Comparison of ENCODE assay signal across 8 cellular contexts in the genomic region with DNA sequence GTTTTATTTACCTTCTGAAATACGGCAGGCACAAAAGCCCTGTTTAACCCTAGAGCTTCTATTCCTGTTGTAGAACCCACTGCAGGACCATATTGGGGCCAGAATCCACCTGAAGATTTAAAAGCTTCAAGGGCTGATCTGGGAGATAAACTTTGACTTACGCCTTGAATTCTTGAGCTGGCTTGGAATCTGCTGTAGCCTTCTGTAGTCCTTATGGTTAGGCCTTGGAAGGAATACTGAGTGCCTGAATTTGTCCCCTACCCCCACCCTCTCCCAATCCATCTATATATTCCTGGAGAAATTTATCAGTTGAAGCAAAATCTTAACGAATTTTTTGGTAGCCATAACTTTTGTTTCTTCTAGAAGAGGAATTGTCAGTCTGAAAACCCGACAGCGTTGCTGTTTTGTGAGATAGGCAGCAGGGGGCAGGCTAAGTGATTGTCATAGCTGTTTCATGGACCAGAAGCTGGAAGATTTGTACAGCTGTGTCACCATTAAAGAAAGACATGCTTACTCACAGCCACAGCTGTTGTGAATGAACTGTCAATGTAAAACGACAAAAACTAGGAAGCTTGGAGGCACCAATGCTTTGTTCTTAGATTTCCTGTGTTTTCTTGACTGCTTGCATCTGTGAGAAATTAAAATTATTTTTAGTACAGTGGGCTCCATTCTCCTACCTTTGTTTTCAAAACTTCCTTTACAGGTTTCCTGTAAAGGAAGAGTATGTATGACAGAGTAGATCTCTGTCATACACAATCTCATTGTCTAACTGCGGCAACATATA. TPM values are rescaled to one million over a fixed set of nuclear protein-coding genes. Genes with fewer than 3 reads are reported as not detected.
DNase-seq lines count a peak whose midpoint lies in the region; ATAC-seq and TF ChIP-seq lines count a peak whose summit lies in the region.

No MANE protein-coding gene starts in this region.

- no peak overlapping the region for H3K4me2 ChIP-seq in mesenchymal stem cell (ENCODE audit: low read length, poor library complexity, severe bottlenecking)

- H2BK12ac ChIP-seq in mesenchymal stem cell (ENCODE audit: low read length in 2 of 2): no peak overlapping the region

- TF ChIP-seq CTCF in WTC11 (IDR thresholded peaks at IDR 0.05) (0 out of 2 replicates have a peak, but pooled peaks have one; percentile 19), stomach (IDR thresholded peaks at IDR 0.05) (peak in 5 of 7 experiments; percentile 28 to 60 (median 51))

- no peak for TF ChIP-seq EP300 in stomach (IDR thresholded peaks at IDR 0.05)

- H2BK120ac ChIP-seq in mesenchymal stem cell (ENCODE audit: low read depth, low read length): no peak overlapping the region

- POLR2A ChIA-PET in WTC11 (lab: Charles Lee): no interaction called here

- no peak overlapping the region for H3K4ac ChIP-seq in mesenchymal stem cell (ENCODE audit: low read depth in 1 of 2, low read length in 2 of 2)

- no peak overlapping the region for H4K91ac ChIP-seq in mesenchymal stem cell (ENCODE audit: low read length)

- no peak overlapping the region for H3K23ac ChIP-seq in mesenchymal stem cell (ENCODE audit: low read length in 2 of 2)

- no peaks in the 10 kb centered on the region for H3K4me1 Mint-ChIP-seq in WTC11

- intact Hi-C loops in stomach (cut with DNase I; ENCODE audit: low total_unique reads): loop anchor here (10.0 kb wide), 1 partner anchor 65 kb away; no protein-coding TSS in a partner anchor

- H4K8ac ChIP-seq in mesenchymal stem cell (ENCODE audit: low read length): no peak overlapping the region

- H3K4me3 ChIP-seq in mesenchymal stem cell (ENCODE audit: insufficient read depth in 1 of 2, low read depth in 1 of 2, low read length in 2 of 2): no peak overlapping the region
- no peak overlapping the region for H3K4me3 ChIP-seq in stomach

- H3K4me3 Mint-ChIP-seq in WTC11: no peak overlapping the region

- H2BK15ac ChIP-seq in mesenchymal stem cell (ENCODE audit: low read depth, poor library complexity, severe bottlenecking): no peak overlapping the region

- H3K36me3 ChIP-seq in mesenchymal stem cell (ENCODE audit: control insufficient read depth in 1 of 2, insufficient read depth in 2 of 2, low read depth in 1 of 2, low read length in 2 of 2) (peaks cover 3 to 92% of the 10 kb centered on the region in 2 experiments), stomach (peaks cover 29 to 87% (median 85%) of the 10 kb centered on the region in 4 donors)

- H3K14ac ChIP-seq in mesenchymal stem cell (ENCODE audit: low read length in 2 of 2): no peak overlapping the region

- H2AFZ ChIP-seq in mesenchymal stem cell (ENCODE audit: low read depth, low read length): no peak overlapping the region

- peak overlapping the region; percentile 40 for H3K9ac ChIP-seq in mesenchymal stem cell (ENCODE audit: low read length)

- CTCF ChIA-PET in WTC11 (lab: Charles Lee): interaction anchor here (0.5 to 2.8 kb wide), 20 partner anchors 9 to 601 kb away, joined by 3 to 25 read pairs (median 4); partner anchors contain the start of genes GFM1, LXN, MFSD1 and MLF1

- H3K27ac ChIP-seq in mesenchymal stem cell (ENCODE audit: low read length, poor library complexity, severe bottlenecking): no peak overlapping the region
- peak overlapping the region in 1 of 5 donors; percentile 31 for H3K27ac ChIP-seq in stomach

- H3K36me3 Mint-ChIP-seq in WTC11: peaks cover 26% of the 10 kb centered on the region

- H2BK5ac ChIP-seq in mesenchymal stem cell (ENCODE audit: low read depth, low read length, poor library complexity, severe bottlenecking): no peak overlapping the region

- H3K18ac ChIP-seq in mesenchymal stem cell (ENCODE audit: low read depth in 1 of 2, low read length in 2 of 2): no peak overlapping the region

- H3K9me3 ChIP-seq in mesenchymal stem cell (ENCODE audit: control insufficient read depth, low read length) (no peaks in the 10 kb centered on the region), stomach (no peaks in the 10 kb centered on the region)

- peaks cover 10% of the 10 kb centered on the region for H3K79me1 ChIP-seq in mesenchymal stem cell (replicated peaks; ENCODE audit: low read length, poor library complexity, severe bottlenecking)

- ATAC-seq in GM18498 (IDR thresholded peaks at IDR 0.05; ENCODE audit: unreplicated experiment): peak; percentile 84
- peak; percentile 88 for ATAC-seq in HG02852 (IDR thresholded peaks at IDR 0.05; ENCODE audit: unreplicated experiment)
- peak; percentile 68 for ATAC-seq in WTC11

- no peaks in the 10 kb centered on the region for H3K9me3 Mint-ChIP-seq in WTC11

- H2AK5ac ChIP-seq in mesenchymal stem cell (ENCODE audit: low read length, severe bottlenecking): no peak overlapping the region

- H3K4me1 ChIP-seq in mesenchymal stem cell (ENCODE audit: control insufficient read depth, insufficient read depth, low read depth, low read length) (no peaks in the 10 kb centered on the region), stomach (peaks cover 0 to 10% (median 4%) of the 10 kb centered on the region in 4 donors)

- no peaks in the 10 kb centered on the region for H3K27me3 Mint-ChIP-seq in WTC11 (ENCODE audit: low read depth)

- no peak for TF ChIP-seq POLR2A in stomach (IDR thresholded peaks at IDR 0.05)

- 61% methylated on average over 5 of the region's 7 CpGs for WGBS in mesenchymal stem cell
- 42 to 53% (median 44%) methylated on average over 7 of the region's 7 CpGs for WGBS in stomach, 5 donors

- DNase-seq in AG08396 (ENCODE audit: low spot score): peak; percentile 75
- DNase-seq in NCI-H146 treated with DMSO at 0.1 percent for 48 hours (lab: John Stamatoyannopoulos, UW; ENCODE audit: unreplicated experiment): peak; percentile 61
- peak; percentile 49 for DNase-seq in WTC11 (ENCODE audit: low spot score)
- peak; percentile 8 for DNase-seq in effector CD8-positive, alpha-beta T cell (lab: John Stamatoyannopoulos, UW)
- DNase-seq in mesenchymal stem cell: peak; percentile 81
- peak; percentile 43 for DNase-seq in stomach

- no peak overlapping the region for H3K27ac Mint-ChIP-seq in WTC11

- no peaks in the 10 kb centered on the region for H3K27me3 ChIP-seq in mesenchymal stem cell (ENCODE audit: control insufficient read depth in 1 of 2, insufficient read depth in 1 of 2, low read length in 2 of 2)
- H3K27me3 ChIP-seq in stomach: no peaks in the 10 kb centered on the region

TF ChIP-seq in WTC11, 78 proteins besides CTCF, POLR2A, EP300 and RAD21:
- TF ChIP-seq ZNF317 (CRISPR knock-in tag; IDR thresholded peaks at IDR 0.05; ENCODE audit: borderline replicate concordance, low read depth): no peak

RNA-seq across cellular contexts. Expression of gene LXN, which starts 12.8 kb away (rescaled TPM):
- total RNA-seq in WTC11 (2021): 3.8 to 4.6 TPM (median 4.4 TPM) in 3 replicates
- 21.3 TPM for polyA plus RNA-seq in mesenchymal stem cell (2013, experiment 1 of 2)
- polyA plus RNA-seq in mesenchymal stem cell (2013, experiment 2 of 2): 21.1 TPM
- total RNA-seq in stomach: 10 to 100 TPM in 2 of 5 donors, 1 to 10 TPM in 3; 1.8 to 20.3 (median 8.7) TPM
- polyA plus RNA-seq in stomach: 10 to 100 TPM; 13.7 to 20.9 (median 15.1) TPM

RNA-seq across cellular contexts. Expression of gene GFM1, which starts 15.3 kb away (rescaled TPM):
- total RNA-seq in WTC11 (2021): 38.9 to 44.5 TPM (median 43.2 TPM) in 3 replicates
- polyA plus RNA-seq in mesenchymal stem cell (2013, experiment 1 of 2): 20.4 TPM
- 21.4 TPM for polyA plus RNA-seq in mesenchymal stem cell (2013, experiment 2 of 2)
- 10 to 100 TPM in 4 of 5 donors, 1 to 10 TPM in 1; 9.0 to 91.4 (median 37.1) TPM for total RNA-seq in stomach
- polyA plus RNA-seq in stomach: 10 to 100 TPM in 1 of 3 donors, 1 to 10 TPM in 2; 8.5 to 13.9 (median 9.8) TPM

Comparison
In these comparisons a context has a peak if more than half of its experiments do, and no peak if none do; other contexts are left out.
1. DNase-seq: peak in every context shown above with its lines; median percentile 81 in mesenchymal stem cell; 75 in AG08396; 61 in NCI-H146 treated with DMSO at 0.1 percent for 48 hours; 49 in WTC11; 43 in stomach; 8 in effector CD8-positive, alpha-beta T cell.